8 cellular contexts compared by ENCODE assay signal in genomic region chr1:158124999-158125398, GRCh38. TPM values are rescaled to one million over a fixed set of nuclear protein-coding genes. Genes with fewer than 3 reads are reported as not detected.
DNase-seq lines count a peak whose midpoint lies in the region; ATAC-seq and TF ChIP-seq lines count a peak whose summit lies in the region.

No MANE protein-coding gene starts in this region.

- no peak overlapping the region for H2AFZ ChIP-seq in osteoblast (ENCODE audit: low read length)

- peaks cover 33% of the 10 kb centered on the region for H3K27me3 Mint-ChIP-seq in type B pancreatic cell

- peaks cover 13% of the 10 kb centered on the region for H3K27me3 ChIP-seq in MG63
- H3K27me3 ChIP-seq in osteoblast (ENCODE audit: insufficient read depth, low read length), result peaks cover 19% of the 10 kb centered on the region

- no peak overlapping the region for H3K4me2 ChIP-seq in osteoblast (ENCODE audit: insufficient read depth, low read length)

- DNase-seq in DMS53 treated with DMSO at 0.1 percent for 48 hours (lab: John Stamatoyannopoulos, UW; ENCODE audit: unreplicated experiment), result peak; percentile 82
- peak; percentile 75 for DNase-seq in MG63
- peak; percentile 56 for DNase-seq in SHP77 treated with DMSO at 0.1 percent for 48 hours (lab: John Stamatoyannopoulos, UW)
- peak; percentile 40 for DNase-seq in activated T-helper 9 cell treated with anti-CD3 and anti-CD28 coated beads, Interleukin-2, amount 50 U/mL, for 16 hours (ENCODE audit: low read depth)
- DNase-seq in foreskin melanocyte, result peak; percentile 86
- peak; percentile 93 for DNase-seq in osteoblast (ENCODE audit: insufficient read length, low spot score, missing footprints)
- DNase-seq in type B pancreatic cell (ENCODE audit: extremely low spot score, unreplicated experiment), result peak; percentile 82

- no peaks in the 10 kb centered on the region for H3K9me3 Mint-ChIP-seq in type B pancreatic cell

- ATAC-seq in GM21737 (IDR thresholded peaks at IDR 0.05; ENCODE audit: unreplicated experiment), result peak; percentile 71

- no peaks in the 10 kb centered on the region for H3K36me3 ChIP-seq in MG63
- no peaks in the 10 kb centered on the region for H3K36me3 ChIP-seq in osteoblast (ENCODE audit: insufficient read depth, low read length)

- peaks cover 20% of the 10 kb centered on the region for H3K4me1 Mint-ChIP-seq in type B pancreatic cell (ENCODE audit: unreplicated experiment)

- peak overlapping the region; percentile 8 for H3K27ac Mint-ChIP-seq in type B pancreatic cell

- H3K36me3 Mint-ChIP-seq in type B pancreatic cell, result no peaks in the 10 kb centered on the region

- H3K27ac ChIP-seq in osteoblast (ENCODE audit: low read depth, low read length), result no peak overlapping the region

- H3K4me1 ChIP-seq in osteoblast (ENCODE audit: insufficient read depth, low read length), result no peaks in the 10 kb centered on the region

- H3K4me3 Mint-ChIP-seq in type B pancreatic cell, result no peak overlapping the region

- H4K20me1 ChIP-seq in osteoblast (ENCODE audit: insufficient read depth, low read length), result no peaks in the 10 kb centered on the region

- peak; percentile 96 for TF ChIP-seq CTCF in osteoblast (IDR thresholded peaks at IDR 0.05; ENCODE audit: extremely low read depth, low read depth, low read length)
- peak; percentile 97 for TF ChIP-seq CTCF in type B pancreatic cell (conservative IDR thresholded peaks at IDR 0.05)

- H3K9me3 ChIP-seq in MG63 (no peaks in the 10 kb centered on the region), osteoblast (ENCODE audit: low read depth, low read length) (no peaks in the 10 kb centered on the region)

- no peak overlapping the region for H3K4me3 ChIP-seq in MG63
- H3K4me3 ChIP-seq in osteoblast (ENCODE audit: insufficient read depth, low read length), result no peak overlapping the region

- no peaks in the 10 kb centered on the region for H3K79me2 ChIP-seq in osteoblast (ENCODE audit: insufficient read depth, low read length)

RNA-seq across cellular contexts. Expression of gene CD1D, which starts 55.7 kb away (rescaled TPM):
- total RNA-seq in MG63 (2014; rRNA removed; shearing (Covaris generic); ENCODE audit: low replicate concordance), result not detected in 2 replicates
- under 0.01 TPM in 1 of 2 replicates, not detected in the other for total RNA-seq in osteoblast
- total RNA-seq in type B pancreatic cell (ENCODE audit: low replicate concordance), result 0.24 and 0.29 TPM in 2 replicates

Comparison
In these comparisons a context has a peak if more than half of its experiments do, and no peak if none do; other contexts are left out.
1. DNase-seq: peak in every context shown above with its lines; median percentile 93 in osteoblast; 86 in foreskin melanocyte; 82 in DMS53 treated with DMSO at 0.1 percent for 48 hours; 82 in type B pancreatic cell; 75 in MG63; 56 in SHP77 treated with DMSO at 0.1 percent for 48 hours; 40 in activated T-helper 9 cell treated with anti-CD3 and anti-CD28 coated beads, Interleukin-2, amount 50 U/mL, for 16 hours.